In the genomic region with DNA sequence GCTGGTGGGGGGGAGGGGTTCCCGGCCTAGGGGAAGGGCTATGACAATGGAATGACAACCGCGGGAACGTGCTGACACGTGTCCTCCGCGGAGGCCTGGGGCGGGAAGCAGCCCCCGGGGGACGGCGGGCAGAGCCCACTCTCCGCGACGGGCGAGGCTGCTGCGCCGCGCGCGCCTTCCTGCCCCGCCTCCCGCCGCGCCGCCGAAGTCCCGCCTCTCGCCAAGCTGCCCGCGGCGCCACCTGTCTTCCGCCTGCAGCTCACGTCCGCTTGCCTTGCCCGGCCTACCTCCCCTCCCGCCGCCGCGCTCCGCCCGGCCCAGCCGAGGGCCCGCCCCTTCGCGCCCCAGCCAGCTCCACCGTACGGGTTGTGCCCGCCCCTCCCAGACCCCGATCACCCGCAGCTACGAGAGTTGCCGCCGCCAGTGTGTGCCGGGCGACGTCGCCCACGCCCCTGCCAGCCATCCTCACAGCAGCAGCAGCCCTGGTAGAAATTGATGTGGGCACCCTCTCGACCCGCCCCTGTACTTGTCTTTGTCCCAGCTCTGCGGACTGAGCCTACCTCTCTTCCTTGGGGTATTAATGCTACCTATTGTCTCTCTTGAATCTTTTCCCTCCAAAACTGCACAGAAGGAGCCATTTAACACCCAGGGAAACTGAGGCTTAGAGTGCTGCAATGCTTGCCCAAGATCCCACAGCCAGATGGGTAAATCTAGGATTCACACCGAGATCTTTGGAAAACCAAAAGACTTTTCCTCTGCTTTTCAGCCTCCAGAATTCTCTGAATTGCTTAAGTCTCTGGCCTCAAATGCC, we compare ENCODE assay signal across 8 cellular contexts. TPM values are rescaled to one million over a fixed set of nuclear protein-coding genes. Genes with fewer than 3 reads are reported as not detected.
DNase-seq lines count a peak whose midpoint lies in the region; ATAC-seq, FAIRE-seq and TF ChIP-seq lines count a peak whose summit lies in the region.

A gene with protein sequence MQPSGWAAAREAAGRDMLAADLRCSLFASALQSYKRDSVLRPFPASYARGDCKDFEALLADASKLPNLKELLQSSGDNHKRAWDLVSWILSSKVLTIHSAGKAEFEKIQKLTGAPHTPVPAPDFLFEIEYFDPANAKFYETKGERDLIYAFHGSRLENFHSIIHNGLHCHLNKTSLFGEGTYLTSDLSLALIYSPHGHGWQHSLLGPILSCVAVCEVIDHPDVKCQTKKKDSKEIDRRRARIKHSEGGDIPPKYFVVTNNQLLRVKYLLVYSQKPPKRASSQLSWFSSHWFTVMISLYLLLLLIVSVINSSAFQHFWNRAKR (minus strand): TSS at position 180 of the 811 bp plus-strand sequence. CDS start 457 bp downstream, outside the sequence.

- peak; percentile 99 for FAIRE-seq in urothelium cell line (lab: Jason Lieb, UNC)

- DNase-seq in NCI-H1436 treated with DMSO at 0.1 percent for 48 hours (lab: John Stamatoyannopoulos, UW) (peak; percentile 59), T-helper 1 cell (peak; percentile 87 to 93 (median 89)), adrenal gland (peak; percentile 87 to 94 (median 92)), left ventricle myocardium inferior (peak; percentile 92), psoas muscle (peak; percentile 91 to 96), urothelium cell line (ENCODE audit: low spot score) (peak; percentile 98)

- H3K27ac ChIP-seq in adrenal gland (peak within 1 kb of the TSS; percentile 40 to 94 (median 89)), left ventricle myocardium inferior (replicated peaks) (peak within 1 kb of the TSS; percentile 96), psoas muscle (peak within 1 kb of the TSS; percentile 95)

- intact Hi-C loops in adrenal gland (cut with DNase I) (no loop called here), left ventricle myocardium inferior (cut with micrococcal nuclease) (no loop called here), psoas muscle (cut with DNase I) (no loop called here)

- H3K9me3 ChIP-seq in adrenal gland (replicated peaks in 1 of 3): no peaks in the 10 kb centered on the region
- H3K9me3 ChIP-seq in left ventricle myocardium inferior (replicated peaks): no peaks in the 10 kb centered on the region
- no peaks in the 10 kb centered on the region for H3K9me3 ChIP-seq in psoas muscle

- H3K36me3 ChIP-seq in adrenal gland (replicated peaks in 1 of 2) (no peaks in the 10 kb centered on the region), left ventricle myocardium inferior (no peaks in the 10 kb centered on the region), psoas muscle (ENCODE audit: insufficient read depth in 1 of 2, low read depth in 1 of 2) (no peaks in the 10 kb centered on the region)

- peak; percentile 69 to 86 for TF ChIP-seq POLR2A in adrenal gland (IDR thresholded peaks at IDR 0.05)

- WGBS in adrenal gland, 4 donors: 2 to 8% (median 4%) methylated on average over 14 to 62 of the region's 62 CpGs
- WGBS in psoas muscle, 3 donors: 2 to 3% (median 3%) methylated on average over 31 to 62 of the region's 62 CpGs

- peak within 1 kb of the TSS in 3 of 4 donors; percentile 13 to 71 (median 67) for H3K4me3 ChIP-seq in adrenal gland
- H3K4me3 ChIP-seq in left ventricle myocardium inferior: peak within 1 kb of the TSS; percentile 92
- H3K4me3 ChIP-seq in psoas muscle: peak within 1 kb of the TSS; percentile 71

- peak in 4 of 6 experiments; percentile 26 to 74 (median 60) for TF ChIP-seq CTCF in adrenal gland (IDR thresholded peaks at IDR 0.05)
- peak; percentile 74 for TF ChIP-seq CTCF in left ventricle myocardium inferior (IDR thresholded peaks at IDR 0.05; ENCODE audit: borderline replicate concordance)
- TF ChIP-seq CTCF in psoas muscle (IDR thresholded peaks at IDR 0.05): peak; percentile 43

- ATAC-seq in GM18498 (IDR thresholded peaks at IDR 0.05; ENCODE audit: unreplicated experiment) (peak; percentile 96), HG02870 (IDR thresholded peaks at IDR 0.05; ENCODE audit: unreplicated experiment) (peak; percentile 89), psoas muscle (peak; percentile 94 to 96 (median 95))

- H3K27me3 ChIP-seq in adrenal gland: no peaks in the 10 kb centered on the region
- no peaks in the 10 kb centered on the region for H3K27me3 ChIP-seq in left ventricle myocardium inferior (ENCODE audit: low read depth)
- H3K27me3 ChIP-seq in psoas muscle (ENCODE audit: insufficient read depth in 3 of 3, low read length in 2 of 3): no peaks in the 10 kb centered on the region

- H3K4me1 ChIP-seq in adrenal gland (replicated peaks in 1 of 2): peaks cover 8 to 14% of the 10 kb centered on the region in 2 donors
- H3K4me1 ChIP-seq in left ventricle myocardium inferior: peaks cover 29% of the 10 kb centered on the region
- H3K4me1 ChIP-seq in psoas muscle: peaks cover 20% of the 10 kb centered on the region

RNA-seq across cellular contexts. Expression of the gene that starts here (rescaled TPM):
- total RNA-seq in adrenal gland (10 to 100 TPM in 7 of 8 donors, 1 to 10 TPM in 1; 9.9 to 18.1 (median 15.5) TPM), left ventricle myocardium inferior (4.6 TPM), psoas muscle (1 to 10 TPM; 3.2 to 6.3 (median 4.5) TPM)
- polyA plus RNA-seq in adrenal gland (10 to 100 TPM in 1 of 3 donors, 1 to 10 TPM in 2; 7.8 to 15.3 (median 8.6) TPM), psoas muscle (1 to 10 TPM; 2.8 to 4.3 (median 3.3) TPM)

Comparison
In these comparisons a context has a peak if more than half of its experiments do, and no peak if none do; other contexts are left out.
1. Peak in every context shown above with its lines: DNase-seq, ATAC-seq, H3K4me3 ChIP-seq and H3K27ac ChIP-seq.